In the genomic region with DNA sequence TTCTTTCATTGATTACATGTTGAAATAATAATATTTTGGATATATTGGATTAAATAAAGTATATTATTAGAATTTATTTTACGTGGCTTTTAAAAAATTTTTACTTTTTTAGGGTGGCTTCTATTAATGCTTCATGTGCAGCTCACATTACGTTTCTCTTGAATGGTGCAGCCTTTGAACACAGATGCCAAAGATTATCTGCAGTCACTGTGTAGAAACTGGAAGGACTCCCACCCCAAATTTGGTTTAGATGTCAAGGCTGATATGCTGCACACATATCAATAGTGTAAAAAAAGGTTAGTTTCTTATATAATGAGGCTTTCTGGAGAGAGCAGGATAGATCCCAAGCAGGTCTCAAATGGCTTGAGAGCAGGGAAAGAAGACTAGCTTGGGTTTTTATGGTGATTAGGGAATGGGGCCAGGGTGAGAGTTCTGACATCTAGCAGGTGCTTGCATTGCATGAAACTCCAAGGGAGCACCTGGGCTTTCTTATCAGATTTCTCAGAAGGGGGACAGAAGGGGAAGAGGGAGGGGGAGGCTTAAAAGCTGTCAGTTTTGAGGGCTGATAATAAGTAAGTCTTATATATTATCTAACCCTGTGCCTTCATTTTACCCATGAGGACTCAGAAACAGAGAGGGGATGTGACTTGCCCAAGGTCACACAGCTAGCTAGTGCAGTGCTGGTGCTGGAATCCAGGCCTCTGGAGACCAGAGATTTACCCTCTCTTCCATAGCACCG, we compare ENCODE assay signal across 1 cellular context.
TF ChIP-seq lines count a peak whose summit lies in the region.

No MANE protein-coding gene starts in this region.

TF ChIP-seq in K562, 482 proteins besides CTCF, POLR2A, EP300 and RAD21 (continued from another document and continues in another):
- TF ChIP-seq, protein P1, sequence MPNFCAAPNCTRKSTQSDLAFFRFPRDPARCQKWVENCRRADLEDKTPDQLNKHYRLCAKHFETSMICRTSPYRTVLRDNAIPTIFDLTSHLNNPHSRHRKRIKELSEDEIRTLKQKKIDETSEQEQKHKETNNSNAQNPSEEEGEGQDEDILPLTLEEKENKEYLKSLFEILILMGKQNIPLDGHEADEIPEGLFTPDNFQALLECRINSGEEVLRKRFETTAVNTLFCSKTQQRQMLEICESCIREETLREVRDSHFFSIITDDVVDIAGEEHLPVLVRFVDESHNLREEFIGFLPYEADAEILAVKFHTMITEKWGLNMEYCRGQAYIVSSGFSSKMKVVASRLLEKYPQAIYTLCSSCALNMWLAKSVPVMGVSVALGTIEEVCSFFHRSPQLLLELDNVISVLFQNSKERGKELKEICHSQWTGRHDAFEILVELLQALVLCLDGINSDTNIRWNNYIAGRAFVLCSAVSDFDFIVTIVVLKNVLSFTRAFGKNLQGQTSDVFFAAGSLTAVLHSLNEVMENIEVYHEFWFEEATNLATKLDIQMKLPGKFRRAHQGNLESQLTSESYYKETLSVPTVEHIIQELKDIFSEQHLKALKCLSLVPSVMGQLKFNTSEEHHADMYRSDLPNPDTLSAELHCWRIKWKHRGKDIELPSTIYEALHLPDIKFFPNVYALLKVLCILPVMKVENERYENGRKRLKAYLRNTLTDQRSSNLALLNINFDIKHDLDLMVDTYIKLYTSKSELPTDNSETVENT (CRISPR knock-in tag; IDR thresholded peaks at IDR 0.05), result no peak
- TF ChIP-seq MTF1 (CRISPR knock-in tag; IDR thresholded peaks at IDR 0.05; ENCODE audit: borderline replicate concordance) (no peak), ZFP36 (IDR thresholded peaks at IDR 0.05; ENCODE audit: low read depth, low read length, partially characterized antibody) (peak; percentile 89), MYC (IDR thresholded peaks at IDR 0.05; ENCODE audit: low read depth, low read length) (no peak), MYC (CRISPR knock-in tag; IDR thresholded peaks at IDR 0.05; ENCODE audit: borderline replicate concordance, low read depth) (no peak), BMI1 (IDR thresholded peaks at IDR 0.05; ENCODE audit: low read length) (no peak), ZNF707 (CRISPR knock-in tag; conservative IDR thresholded peaks at IDR 0.05) (no peak), MCM7 (IDR thresholded peaks at IDR 0.05) (no peak), MLLT1 (IDR thresholded peaks at IDR 0.05) (no peak), ZNF217 (CRISPR knock-in tag; IDR thresholded peaks at IDR 0.05) (no peak), ZNF347 (CRISPR knock-in tag; IDR thresholded peaks at IDR 0.05; ENCODE audit: low read depth) (no peak), ZNF444 (CRISPR knock-in tag; IDR thresholded peaks at IDR 0.05) (no peak), STAG1 (CRISPR knock-in tag; IDR thresholded peaks at IDR 0.05; ENCODE audit: borderline replicate concordance) (no peak), ZNF197 (CRISPR knock-in tag; IDR thresholded peaks at IDR 0.05; ENCODE audit: low read depth) (no peak), MAFF (IDR thresholded peaks at IDR 0.05; ENCODE audit: low read length) (no peak), ZNF57 (CRISPR knock-in tag; IDR thresholded peaks at IDR 0.05) (no peak), CEBPG (CRISPR knock-in tag; IDR thresholded peaks at IDR 0.05) (no peak), CEBPG (tag; conservative IDR thresholded peaks at IDR 0.05 in 1 of 2, IDR thresholded peaks at IDR 0.05 in 1 of 2) (no peak), CBX8 (IDR thresholded peaks at IDR 0.05; ENCODE audit: borderline replicate concordance, extremely low read depth, low read depth, low read length, poor library complexity, severe bottlenecking) (no peak), ZMIZ1 (IDR thresholded peaks at IDR 0.05; ENCODE audit: low read depth in 2 of 2, low read length in 2 of 2) (no peak), HNRNPUL1 (IDR thresholded peaks at IDR 0.05; ENCODE audit: low read length) (no peak), LARP7 (IDR thresholded peaks at IDR 0.05) (no peak), ZNF561 (CRISPR knock-in tag; conservative IDR thresholded peaks at IDR 0.05) (no peak), ZNF445 (CRISPR knock-in tag; IDR thresholded peaks at IDR 0.05; ENCODE audit: low read depth) (no peak), SIX5 (IDR thresholded peaks at IDR 0.05; ENCODE audit: borderline replicate concordance in 1 of 2, insufficient read depth in 1 of 2, low read depth in 1 of 2, low read length in 2 of 2) (no peak), ATF3 (IDR thresholded peaks at IDR 0.05) (no peak), ATF3 (CRISPR knock-in tag; conservative IDR thresholded peaks at IDR 0.05) (no peak), CREM (IDR thresholded peaks at IDR 0.05; ENCODE audit: low read depth) (no peak), GTF2A2 (tag; IDR thresholded peaks at IDR 0.05) (no peak), ZNF77 (CRISPR knock-in tag; IDR thresholded peaks at IDR 0.05) (no peak), LCOR (CRISPR knock-in tag; IDR thresholded peaks at IDR 0.05) (no peak), MAZ (CRISPR knock-in tag; conservative IDR thresholded peaks at IDR 0.05 in 1 of 2, IDR thresholded peaks at IDR 0.05 in 1 of 2) (no peak), ZBED1 (IDR thresholded peaks at IDR 0.05) (no peak), ESRRA (IDR thresholded peaks at IDR 0.05; ENCODE audit: borderline replicate concordance, low read depth) (no peak), TEAD4 (IDR thresholded peaks at IDR 0.05; ENCODE audit: low read length) (0 out of 2 replicates have a peak, but pooled peaks have one; percentile 13), TEAD4 (CRISPR knock-in tag; IDR thresholded peaks at IDR 0.05; ENCODE audit: borderline replicate concordance) (no peak), SNRNP70 (optimal IDR thresholded peaks at IDR 0.05; ENCODE audit: low read depth, low read length) (no peak), RFX1 (IDR thresholded peaks at IDR 0.05) (no peak), ZNF146 (CRISPR knock-in tag; IDR thresholded peaks at IDR 0.05; ENCODE audit: unreplicated experiment) (no peak), FOXP1 (CRISPR knock-in tag; IDR thresholded peaks at IDR 0.05) (no peak)
- TF ChIP-seq, protein P2, sequence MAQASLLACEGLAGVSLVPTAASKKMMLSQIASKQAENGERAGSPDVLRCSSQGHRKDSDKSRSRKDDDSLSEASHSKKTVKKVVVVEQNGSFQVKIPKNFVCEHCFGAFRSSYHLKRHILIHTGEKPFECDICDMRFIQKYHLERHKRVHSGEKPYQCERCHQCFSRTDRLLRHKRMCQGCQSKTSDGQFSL (CRISPR knock-in tag; IDR thresholded peaks at IDR 0.05), result no peak
- TF ChIP-seq, protein P2 (tag; IDR thresholded peaks at IDR 0.05), result no peak
- TF ChIP-seq, protein P3, sequence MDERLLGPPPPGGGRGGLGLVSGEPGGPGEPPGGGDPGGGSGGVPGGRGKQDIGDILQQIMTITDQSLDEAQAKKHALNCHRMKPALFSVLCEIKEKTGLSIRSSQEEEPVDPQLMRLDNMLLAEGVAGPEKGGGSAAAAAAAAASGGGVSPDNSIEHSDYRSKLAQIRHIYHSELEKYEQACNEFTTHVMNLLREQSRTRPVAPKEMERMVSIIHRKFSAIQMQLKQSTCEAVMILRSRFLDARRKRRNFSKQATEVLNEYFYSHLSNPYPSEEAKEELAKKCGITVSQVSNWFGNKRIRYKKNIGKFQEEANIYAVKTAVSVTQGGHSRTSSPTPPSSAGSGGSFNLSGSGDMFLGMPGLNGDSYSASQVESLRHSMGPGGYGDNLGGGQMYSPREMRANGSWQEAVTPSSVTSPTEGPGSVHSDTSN (CRISPR knock-in tag; IDR thresholded peaks at IDR 0.05; ENCODE audit: low read depth), result no peak
- TF ChIP-seq, protein P3 (tag; conservative IDR thresholded peaks at IDR 0.05; ENCODE audit: low read depth), result no peak
- TF ChIP-seq, protein P4, sequence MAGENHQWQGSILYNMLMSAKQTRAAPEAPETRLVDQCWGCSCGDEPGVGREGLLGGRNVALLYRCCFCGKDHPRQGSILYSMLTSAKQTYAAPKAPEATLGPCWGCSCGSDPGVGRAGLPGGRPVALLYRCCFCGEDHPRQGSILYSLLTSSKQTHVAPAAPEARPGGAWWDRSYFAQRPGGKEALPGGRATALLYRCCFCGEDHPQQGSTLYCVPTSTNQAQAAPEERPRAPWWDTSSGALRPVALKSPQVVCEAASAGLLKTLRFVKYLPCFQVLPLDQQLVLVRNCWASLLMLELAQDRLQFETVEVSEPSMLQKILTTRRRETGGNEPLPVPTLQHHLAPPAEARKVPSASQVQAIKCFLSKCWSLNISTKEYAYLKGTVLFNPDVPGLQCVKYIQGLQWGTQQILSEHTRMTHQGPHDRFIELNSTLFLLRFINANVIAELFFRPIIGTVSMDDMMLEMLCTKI (IDR thresholded peaks at IDR 0.05; ENCODE audit: partially characterized antibody), result no peak
- TF ChIP-seq, protein P5, sequence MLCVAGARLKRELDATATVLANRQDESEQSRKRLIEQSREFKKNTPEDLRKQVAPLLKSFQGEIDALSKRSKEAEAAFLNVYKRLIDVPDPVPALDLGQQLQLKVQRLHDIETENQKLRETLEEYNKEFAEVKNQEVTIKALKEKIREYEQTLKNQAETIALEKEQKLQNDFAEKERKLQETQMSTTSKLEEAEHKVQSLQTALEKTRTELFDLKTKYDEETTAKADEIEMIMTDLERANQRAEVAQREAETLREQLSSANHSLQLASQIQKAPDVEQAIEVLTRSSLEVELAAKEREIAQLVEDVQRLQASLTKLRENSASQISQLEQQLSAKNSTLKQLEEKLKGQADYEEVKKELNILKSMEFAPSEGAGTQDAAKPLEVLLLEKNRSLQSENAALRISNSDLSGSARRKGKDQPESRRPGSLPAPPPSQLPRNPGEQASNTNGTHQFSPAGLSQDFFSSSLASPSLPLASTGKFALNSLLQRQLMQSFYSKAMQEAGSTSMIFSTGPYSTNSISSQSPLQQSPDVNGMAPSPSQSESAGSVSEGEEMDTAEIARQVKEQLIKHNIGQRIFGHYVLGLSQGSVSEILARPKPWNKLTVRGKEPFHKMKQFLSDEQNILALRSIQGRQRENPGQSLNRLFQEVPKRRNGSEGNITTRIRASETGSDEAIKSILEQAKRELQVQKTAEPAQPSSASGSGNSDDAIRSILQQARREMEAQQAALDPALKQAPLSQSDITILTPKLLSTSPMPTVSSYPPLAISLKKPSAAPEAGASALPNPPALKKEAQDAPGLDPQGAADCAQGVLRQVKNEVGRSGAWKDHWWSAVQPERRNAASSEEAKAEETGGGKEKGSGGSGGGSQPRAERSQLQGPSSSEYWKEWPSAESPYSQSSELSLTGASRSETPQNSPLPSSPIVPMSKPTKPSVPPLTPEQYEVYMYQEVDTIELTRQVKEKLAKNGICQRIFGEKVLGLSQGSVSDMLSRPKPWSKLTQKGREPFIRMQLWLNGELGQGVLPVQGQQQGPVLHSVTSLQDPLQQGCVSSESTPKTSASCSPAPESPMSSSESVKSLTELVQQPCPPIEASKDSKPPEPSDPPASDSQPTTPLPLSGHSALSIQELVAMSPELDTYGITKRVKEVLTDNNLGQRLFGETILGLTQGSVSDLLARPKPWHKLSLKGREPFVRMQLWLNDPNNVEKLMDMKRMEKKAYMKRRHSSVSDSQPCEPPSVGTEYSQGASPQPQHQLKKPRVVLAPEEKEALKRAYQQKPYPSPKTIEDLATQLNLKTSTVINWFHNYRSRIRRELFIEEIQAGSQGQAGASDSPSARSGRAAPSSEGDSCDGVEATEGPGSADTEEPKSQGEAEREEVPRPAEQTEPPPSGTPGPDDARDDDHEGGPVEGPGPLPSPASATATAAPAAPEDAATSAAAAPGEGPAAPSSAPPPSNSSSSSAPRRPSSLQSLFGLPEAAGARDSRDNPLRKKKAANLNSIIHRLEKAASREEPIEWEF (CRISPR knock-in tag; IDR thresholded peaks at IDR 0.05), result no peak
